30 cellular contexts compared by ENCODE assay signal in the genomic region with DNA sequence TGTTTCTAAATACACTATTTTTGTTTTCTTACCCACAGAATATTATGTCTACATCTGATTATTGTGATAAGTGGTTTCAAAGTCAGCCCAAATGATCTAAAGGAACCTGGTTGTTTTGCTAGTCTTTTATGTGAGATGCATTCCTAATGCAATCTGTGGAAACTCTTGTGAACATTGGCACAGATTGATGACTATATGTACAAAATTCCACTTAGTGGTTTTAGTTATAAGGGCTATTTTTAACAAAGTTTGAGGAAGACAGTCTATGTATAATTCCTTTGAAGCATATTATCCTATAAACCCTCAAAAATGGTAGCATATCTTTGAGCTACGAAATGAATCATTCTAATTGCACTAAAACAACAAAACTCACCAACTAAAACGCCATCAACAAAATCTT.
A peak's percentile ranks its signal among the peaks of the same experiment; 100 is the strongest.
DNase-seq lines count a peak whose midpoint lies in the region; ATAC-seq and TF ChIP-seq lines count a peak whose summit lies in the region.
"Had no signal": no experiment of that assay in that cellular context is flagged by ENCODE, and none has a peak within 500 bp of the region (broad histone marks: within the 10 kb centered on the region; RNA-seq: fewer than 3 reads in every experiment).

No MANE protein-coding gene starts in this region.

- H3K9me3 ChIP-seq in GM23248 (ENCODE audit: low read depth) (no peaks in the 10 kb centered on the region), adipocyte (ENCODE audit: control insufficient read depth, low read length) (no peaks in the 10 kb centered on the region), fibroblast of lung (ENCODE audit: control insufficient read depth, insufficient read depth, low read depth, low read length) (no peaks in the 10 kb centered on the region), left lung (no peaks in the 10 kb centered on the region), tibial artery (no peaks in the 10 kb centered on the region)
- H3K9me3 ChIP-seq: gastrocnemius medialis, pancreas, right atrium auricular region, thoracic aorta, vagina had no signal

- peak overlapping the region; percentile 76 for H3K27ac Mint-ChIP-seq in osteocyte (ENCODE audit: unreplicated experiment)
- H3K27ac Mint-ChIP-seq: activated naive CD8-positive, alpha-beta T cell treated with anti-CD3 and anti-CD28 coated beads, Interleukin-2, amount 50 U/mL, for 24 hours; CD4-positive, CD25-positive, alpha-beta regulatory T cell had no signal

- H3K4me3 Mint-ChIP-seq in osteocyte (ENCODE audit: unreplicated experiment) = no peak overlapping the region
- H3K4me3 Mint-ChIP-seq: activated naive CD8-positive, alpha-beta T cell treated with anti-CD3 and anti-CD28 coated beads, Interleukin-2, amount 50 U/mL, for 24 hours; CD4-positive, CD25-positive, alpha-beta regulatory T cell; nephron had no signal

- H3K79me2 ChIP-seq in GM23248 (ENCODE audit: insufficient read depth) (no peaks in the 10 kb centered on the region), fibroblast of lung (ENCODE audit: control insufficient read depth, insufficient read depth, low read length) (no peaks in the 10 kb centered on the region)

- H4K20me1 ChIP-seq in GM23248 (ENCODE audit: insufficient read depth) = no peaks in the 10 kb centered on the region
- no peaks in the 10 kb centered on the region for H4K20me1 ChIP-seq in fibroblast of lung (ENCODE audit: control insufficient read depth, extremely low read depth, insufficient read depth, low read length)

- WGBS in GM23248 (ENCODE audit: low coverage in 1 of 2, low lambda C conversion rate in 2 of 2, missing lambda C conversion rate in 2 of 2), 2 experiments = 29 to 33% methylated on average over 2 of the region's 2 CpGs

- in situ Hi-C loops in GM23248 (cut with MboI) = no loop called here

- H3K27me3 Mint-ChIP-seq in osteocyte (ENCODE audit: unreplicated experiment) = no peaks in the 10 kb centered on the region
- H3K27me3 Mint-ChIP-seq: activated naive CD8-positive, alpha-beta T cell treated with anti-CD3 and anti-CD28 coated beads, Interleukin-2, amount 50 U/mL, for 24 hours; CD4-positive, CD25-positive, alpha-beta regulatory T cell had no signal

- intact Hi-C loops in left lung (cut with DNase I) = no loop called here
- intact Hi-C loops in tibial artery (cut with DNase I; ENCODE audit: low total_unique reads) = no loop called here

- TF ChIP-seq CTCF in fibroblast of lung (conservative IDR thresholded peaks at IDR 0.05 in 1 of 2, IDR thresholded peaks at IDR 0.05 in 1 of 2; ENCODE audit: low read depth in 1 of 2, low read length in 2 of 2) = no peak
- no peak for TF ChIP-seq CTCF in osteocyte (IDR thresholded peaks at IDR 0.05)
- TF ChIP-seq CTCF in left lung (IDR thresholded peaks at IDR 0.05) = no peak
- no peak for TF ChIP-seq CTCF in tibial artery (IDR thresholded peaks at IDR 0.05)

- peak overlapping the region; percentile 33 for H3K4me2 ChIP-seq in GM23248 (ENCODE audit: unreplicated experiment)
- no peak overlapping the region for H3K4me2 ChIP-seq in fibroblast of lung (ENCODE audit: extremely low read depth, insufficient read depth, low read length)

- peaks cover 36% of the 10 kb centered on the region for H3K4me1 Mint-ChIP-seq in osteocyte (ENCODE audit: unreplicated experiment)
- H3K4me1 Mint-ChIP-seq: activated naive CD8-positive, alpha-beta T cell treated with anti-CD3 and anti-CD28 coated beads, Interleukin-2, amount 50 U/mL, for 24 hours; CD4-positive, CD25-positive, alpha-beta regulatory T cell; nephron had no signal

- peak overlapping the region; percentile 54; the same call in 1 of the 2 replicates for H2AFZ ChIP-seq in GM23248
- H2AFZ ChIP-seq in fibroblast of lung (ENCODE audit: low read length) = no peak overlapping the region

- peak; percentile 22 for DNase-seq in GM23248
- DNase-seq in adipocyte (ENCODE audit: low read depth) = peak; percentile 67
- DNase-seq in fibroblast of lung (ENCODE audit: low read depth in 2 of 2) = peak; percentile 33 to 84
- no peak for DNase-seq in osteocyte (ENCODE audit: extremely low spot score, unreplicated experiment)
- DNase-seq in left lung = no peak
- DNase-seq in globus pallidus (ENCODE audit: low spot score) = no peak
- DNase-seq in tibial artery = no peak
- no peak for DNase-seq in activated CD4-positive, alpha-beta T cell treated with anti-CD3 and anti-CD28 coated beads, Interleukin-2, amount 50 U/mL, for 48 hours
- DNase-seq: activated CD4-positive, alpha-beta T cell treated with anti-CD3 and anti-CD28 coated beads for 1 hour; activated CD8-positive, alpha-beta memory T cell treated with anti-CD3 and anti-CD28 coated beads for 24 hours; activated gamma-delta T cell treated with Interleukin-2 at 50 U/mL for 16 hours; activated naive CD8-positive, alpha-beta T cell treated with anti-CD3 and anti-CD28 coated beads, Interleukin-2, amount 50 U/mL, for 24 hours; activated T-cell treated with anti-CD3 and anti-CD28 coated beads, Interleukin-2, amount 50 U/mL, for 1 hour; CD4-positive, CD25-positive, alpha-beta regulatory T cell; central memory CD4-positive, alpha-beta T cell; dorsolateral prefrontal cortex; gastrocnemius medialis; islet precursor cell; MM.1S; NCI-H1436 treated with DMSO at 0.1 percent for 48 hours; NCI-H2107; NCI-H524; NK-92 treated with Interleukin-12 subunit alpha and Interleukin-12 subunit beta, amount 100 ng/mL, for 24 hours; pancreas; stimulated activated CD4-positive, alpha-beta T cell treated with anti-CD3 and anti-CD28 coated beads, Interleukin-4, amount 100 ng/mL, for 24 hours; stimulated activated naive CD4-positive, alpha-beta T cell had no signal

- H3K36me3 ChIP-seq in GM23248 (ENCODE audit: low read depth) (no peaks in the 10 kb centered on the region), adipocyte (ENCODE audit: control insufficient read depth, insufficient read depth, low read length, severe bottlenecking) (no peaks in the 10 kb centered on the region), fibroblast of lung (ENCODE audit: control insufficient read depth, insufficient read depth, low read length) (no peaks in the 10 kb centered on the region), left lung (no peaks in the 10 kb centered on the region), tibial artery (no peaks in the 10 kb centered on the region)
- H3K36me3 ChIP-seq: gastrocnemius medialis, pancreas, right atrium auricular region, thoracic aorta, vagina had no signal

- no peaks in the 10 kb centered on the region for H3F3A ChIP-seq in GM23248 (ENCODE audit: insufficient read depth)

- H3K4me1 ChIP-seq in GM23248 (ENCODE audit: insufficient read depth) = peaks cover 9% of the 10 kb centered on the region
- H3K4me1 ChIP-seq in adipocyte (ENCODE audit: control insufficient read depth, insufficient read depth, low read length) = peaks cover 1% of the 10 kb centered on the region
- no peaks in the 10 kb centered on the region for H3K4me1 ChIP-seq in fibroblast of lung (ENCODE audit: control insufficient read depth, extremely low read depth, insufficient read depth, low read length)
- no peaks in the 10 kb centered on the region for H3K4me1 ChIP-seq in left lung
- H3K4me1 ChIP-seq in tibial artery = no peaks in the 10 kb centered on the region
- H3K4me1 ChIP-seq: gastrocnemius medialis, pancreas, right atrium auricular region, vagina had no signal

- H3K4me3 ChIP-seq in GM23248 (peak overlapping the region; percentile 44), adipocyte (ENCODE audit: low read length) (peak overlapping the region; percentile 63), fibroblast of lung (replicated peaks in 1 of 4; ENCODE audit: control extremely low read depth in 1 of 4, insufficient read depth in 1 of 4, low read depth in 3 of 4, low read length in 4 of 4) (no peak overlapping the region), left lung (no peak overlapping the region), tibial artery (no peak overlapping the region)
- H3K4me3 ChIP-seq: dorsolateral prefrontal cortex, gastrocnemius medialis, pancreas, right atrium auricular region, thoracic aorta, vagina had no signal

- no peak for ATAC-seq in left lung
- ATAC-seq: activated naive CD8-positive, alpha-beta T cell treated with anti-CD3 and anti-CD28 coated beads, Interleukin-2, amount 50 U/mL, for 24 hours; gastrocnemius medialis had no signal

- no peaks in the 10 kb centered on the region for H3K9me3 Mint-ChIP-seq in osteocyte (ENCODE audit: unreplicated experiment)
- H3K9me3 Mint-ChIP-seq: activated naive CD8-positive, alpha-beta T cell treated with anti-CD3 and anti-CD28 coated beads, Interleukin-2, amount 50 U/mL, for 24 hours; nephron had no signal

- H3K27me3 ChIP-seq in GM23248 (replicated peaks; ENCODE audit: insufficient read depth) (no peaks in the 10 kb centered on the region), adipocyte (replicated peaks; ENCODE audit: control insufficient read depth, insufficient read depth, low read length) (no peaks in the 10 kb centered on the region), fibroblast of lung (ENCODE audit: control insufficient read depth, insufficient read depth, low read length) (no peaks in the 10 kb centered on the region), left lung (no peaks in the 10 kb centered on the region), tibial artery (no peaks in the 10 kb centered on the region)
- H3K27me3 ChIP-seq: dorsolateral prefrontal cortex, gastrocnemius medialis, pancreas, right atrium auricular region, vagina had no signal

- no peaks in the 10 kb centered on the region; the same call in 1 of the 2 replicates for H3K9me2 ChIP-seq in GM23248 (ENCODE audit: insufficient read depth)

- H3K27ac ChIP-seq in GM23248 (no peak overlapping the region), fibroblast of lung (ENCODE audit: insufficient read depth, low read length) (no peak overlapping the region), left lung (no peak overlapping the region), tibial artery (no peak overlapping the region)
- H3K27ac ChIP-seq: dorsolateral prefrontal cortex, gastrocnemius medialis, pancreas, right atrium auricular region, thoracic aorta, vagina had no signal

- H3K9ac ChIP-seq in GM23248 (no peak overlapping the region), adipocyte (ENCODE audit: low read length) (no peak overlapping the region), fibroblast of lung (ENCODE audit: insufficient read depth, low read length) (no peak overlapping the region)

- H3K36me3 Mint-ChIP-seq in osteocyte (ENCODE audit: unreplicated experiment) = no peaks in the 10 kb centered on the region
- H3K36me3 Mint-ChIP-seq: CD4-positive, CD25-positive, alpha-beta regulatory T cell had no signal

Comparison
In these comparisons a context has a peak if more than half of its experiments do, and no peak if none do; other contexts are left out.
1. DNase-seq: peak in GM23248 (single experiment), adipocyte (single experiment) and fibroblast of lung (2 of 2); none in osteocyte (single experiment), left lung (0 of 2), globus pallidus (single experiment), tibial artery (0 of 2) and activated CD4-positive, alpha-beta T cell treated with anti-CD3 and anti-CD28 coated beads, Interleukin-2, amount 50 U/mL, for 48 hours (0 of 2).
2. H3K4me3 ChIP-seq: peak in GM23248 (single experiment) and adipocyte (single experiment); none in fibroblast of lung (0 of 4), left lung (0 of 2) and tibial artery (0 of 2).